Comparison of ENCODE assay signal across 11 cellular contexts in genomic region chr5:159052282-159053011, GRCh38. TPM values are rescaled to one million over a fixed set of nuclear protein-coding genes. Genes with fewer than 3 reads are reported as not detected.
A peak's percentile ranks its signal among the peaks of the same experiment; 100 is the strongest.
DNase-seq lines count a peak whose midpoint lies in the region; ATAC-seq and TF ChIP-seq lines count a peak whose summit lies in the region.
"Had no signal": no experiment of that assay in that cellular context is flagged by ENCODE, and none has a peak within 500 bp of the region (broad histone marks: within the 10 kb centered on the region; RNA-seq: fewer than 3 reads in every experiment).

No MANE protein-coding gene starts in this region.

- H3K9me3 Mint-ChIP-seq in mesothelial cell of epicardium, result no peaks in the 10 kb centered on the region

- WGBS in adipose tissue, 3 donors, result 38 to 68% (median 50%) methylated on average over 12 of the region's 12 CpGs

- no peak overlapping the region for H2AFZ ChIP-seq in MM.1S (ENCODE audit: low read length)

- ATAC-seq in Right ventricle myocardium superior (ENCODE audit: poor library complexity), result no peak

- peak overlapping the region; percentile 66 for H3K4me3 Mint-ChIP-seq in mesothelial cell of epicardium

- no peak for TF ChIP-seq CTCF in left ventricle myocardium inferior (IDR thresholded peaks at IDR 0.05; ENCODE audit: borderline replicate concordance)
- no peak for TF ChIP-seq CTCF in mesothelial cell of epicardium (IDR thresholded peaks at IDR 0.05; ENCODE audit: unreplicated experiment)
- TF ChIP-seq CTCF in vagina (IDR thresholded peaks at IDR 0.05), result no peak
- no peak for TF ChIP-seq CTCF in MM.1S (IDR thresholded peaks at IDR 0.05; ENCODE audit: low read length)

- no peaks in the 10 kb centered on the region for H3K36me3 ChIP-seq in left ventricle myocardium inferior
- no peaks in the 10 kb centered on the region for H3K36me3 ChIP-seq in vagina
- no peaks in the 10 kb centered on the region for H3K36me3 ChIP-seq in MM.1S (replicated peaks; ENCODE audit: insufficient read depth, low read length)
- H3K36me3 ChIP-seq: SJSA1 had no signal

- H4K20me1 ChIP-seq in MM.1S (ENCODE audit: insufficient read depth, low read length), result no peaks in the 10 kb centered on the region

- no peaks in the 10 kb centered on the region for H3K9me2 ChIP-seq in MM.1S (replicated peaks; ENCODE audit: insufficient read depth, low read length)

- intact Hi-C loops in left ventricle myocardium inferior (cut with micrococcal nuclease), result no loop called here
- intact Hi-C loops in Right ventricle myocardium superior (cut with DNase I), result loop anchor here (5.0 kb wide), 1 partner anchor 45 kb away; the partner anchor contains the start of gene EBF1
- intact Hi-C loops in vagina (cut with DNase I), result loop anchor here (5.0 kb wide), 1 partner anchor 45 kb away; the partner anchor contains the start of gene EBF1

- H3K4me3 ChIP-seq in left ventricle myocardium inferior, result peak overlapping the region; percentile 58
- H3K4me3 ChIP-seq in vagina, result no peak overlapping the region
- no peak overlapping the region for H3K4me3 ChIP-seq in MM.1S (ENCODE audit: low read length)

- DNase-seq in left ventricle myocardium inferior, result no peak
- DNase-seq in Right ventricle myocardium superior, result no peak
- no peak for DNase-seq in mesothelial cell of epicardium (ENCODE audit: low spot score in 2 of 2, unreplicated experiment in 2 of 2)
- no peak for DNase-seq in vagina (ENCODE audit: extremely low spot score in 2 of 2)
- no peak for DNase-seq in SK-N-DZ (ENCODE audit: low spot score)
- no peak for DNase-seq in effector CD4-positive, alpha-beta T cell
- DNase-seq in MM.1S, result no peak
- DNase-seq: activated CD4-positive, alpha-beta T cell treated with anti-CD3 and anti-CD28 coated beads, Interleukin-2, amount 50 U/mL, for 4 hours; stimulated activated CD4-positive, alpha-beta T cell treated with anti-CD3 and anti-CD28 coated beads, Interleukin-2, amount 100 ng/mL, for 24 hours had no signal

- H3K4me1 Mint-ChIP-seq in mesothelial cell of epicardium, result peaks cover 19% of the 10 kb centered on the region

- H3K27me3 Mint-ChIP-seq in mesothelial cell of epicardium (ENCODE audit: low read depth), result peaks cover 94% of the 10 kb centered on the region

- TF ChIP-seq POLR2A in vagina (IDR thresholded peaks at IDR 0.05), result no peak

- H3K79me2 ChIP-seq in MM.1S (ENCODE audit: low read length), result no peaks in the 10 kb centered on the region

- no peaks in the 10 kb centered on the region for H3K36me3 Mint-ChIP-seq in mesothelial cell of epicardium

- no peak overlapping the region for H3K27ac Mint-ChIP-seq in mesothelial cell of epicardium

- H3K9me3 ChIP-seq in left ventricle myocardium inferior (replicated peaks) (no peaks in the 10 kb centered on the region), vagina (no peaks in the 10 kb centered on the region), MM.1S (replicated peaks; ENCODE audit: insufficient read depth, low read length) (no peaks in the 10 kb centered on the region)
- H3K9me3 ChIP-seq: SJSA1 had no signal

- H3K27me3 ChIP-seq in left ventricle myocardium inferior (ENCODE audit: low read depth) (peaks cover 41% of the 10 kb centered on the region), vagina (no peaks in the 10 kb centered on the region), MM.1S (replicated peaks; ENCODE audit: insufficient read depth, low read length) (no peaks in the 10 kb centered on the region)
- H3K27me3 ChIP-seq: SJSA1 had no signal

- no peaks in the 10 kb centered on the region for H3F3A ChIP-seq in MM.1S (ENCODE audit: insufficient read depth, low read length)

- H3K9ac ChIP-seq in MM.1S (ENCODE audit: low read length), result no peak overlapping the region

- H3K4me1 ChIP-seq in left ventricle myocardium inferior (peaks cover 64% of the 10 kb centered on the region), vagina (peaks cover 19% of the 10 kb centered on the region), MM.1S (ENCODE audit: low read length) (no peaks in the 10 kb centered on the region)

- no peak overlapping the region for H3K4me2 ChIP-seq in MM.1S (ENCODE audit: low read depth, low read length)

- H3K27ac ChIP-seq in left ventricle myocardium inferior (replicated peaks) (peak overlapping the region; percentile 93), adipose tissue (ENCODE audit: low read depth, low read length) (peak overlapping the region; percentile 6), vagina (peak overlapping the region; percentile 75), MM.1S (ENCODE audit: low read length) (no peak overlapping the region)

RNA-seq across cellular contexts. Expression of gene EBF1, which starts 47.3 kb away (rescaled TPM):
- total RNA-seq in left ventricle myocardium inferior, result 10.4 TPM
- total RNA-seq in Right ventricle myocardium superior, result 15.6 TPM
- polyA plus RNA-seq in adipose tissue, result 10 to 100 TPM in 2 of 3 donors, 1 to 10 TPM in 1; 3.1 to 42.4 (median 25.6) TPM
- 0.96 to 1.6 TPM (median 1.4 TPM) in 3 replicates for total RNA-seq in mesothelial cell of epicardium
- 36.6 TPM for total RNA-seq in vagina
- 3.6 and 3.8 TPM in 2 replicates for polyA plus RNA-seq in SK-N-DZ (2014; cell fraction: cytosol; rRNA removed)
- 3.1 and 4.1 TPM in 2 replicates for polyA plus RNA-seq in SK-N-DZ (2014; cell fraction: nucleus; rRNA removed)
